8 cellular contexts compared by ENCODE assay signal in the genomic region with DNA sequence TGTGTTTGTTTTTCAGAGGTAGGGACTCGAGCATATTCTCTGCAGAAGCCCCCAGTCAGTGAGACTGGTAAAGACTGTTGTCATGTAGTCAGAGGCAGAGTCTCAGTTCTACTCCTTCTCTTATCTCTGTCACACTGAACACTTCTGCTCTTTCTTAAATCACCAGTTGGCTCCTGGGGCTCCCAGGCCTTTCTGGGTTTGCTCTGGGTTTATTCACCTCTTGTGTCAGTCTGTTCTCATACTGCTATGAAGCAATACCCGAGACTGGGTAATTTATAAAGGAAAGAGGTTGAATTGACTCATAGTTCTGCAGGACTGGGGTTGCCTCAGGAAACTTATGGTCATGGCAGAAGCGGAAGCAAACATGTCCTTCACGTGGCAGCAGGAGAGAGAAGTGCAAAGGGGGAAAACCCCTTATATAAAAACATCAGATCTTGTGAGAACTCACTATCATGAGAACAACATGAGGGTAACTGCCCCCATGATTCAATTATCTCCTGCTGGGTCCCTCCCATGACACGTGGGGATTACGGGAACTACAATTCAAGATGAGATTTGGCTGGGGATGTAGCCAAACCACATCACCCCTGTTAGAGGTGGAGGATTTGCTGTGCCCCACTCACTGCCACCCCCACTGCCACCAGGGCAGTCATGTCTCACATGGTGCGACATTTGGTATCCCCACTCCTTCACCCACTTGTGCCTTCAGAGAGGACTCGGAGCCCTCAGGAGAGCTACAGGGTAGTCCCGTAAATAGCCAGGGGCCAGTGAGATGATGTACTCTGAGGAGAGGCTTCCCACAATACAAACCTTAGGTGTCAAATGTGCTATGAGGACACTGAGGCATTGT. TPM values are rescaled to one million over a fixed set of nuclear protein-coding genes. Genes with fewer than 3 reads are reported as not detected.
DNase-seq lines count a peak whose midpoint lies in the region; ATAC-seq and TF ChIP-seq lines count a peak whose summit lies in the region.

No MANE protein-coding gene starts in this region.

- H3K27ac ChIP-seq in neural progenitor cell: no peak overlapping the region
- no peak overlapping the region for H3K27ac ChIP-seq in GM23338 (ENCODE audit: low read depth)

- ATAC-seq in GM18520 (IDR thresholded peaks at IDR 0.05; ENCODE audit: unreplicated experiment) (peak; percentile 56), HG02943 (IDR thresholded peaks at IDR 0.05; ENCODE audit: low read depth, unreplicated experiment) (peak; percentile 78), GM23338 (no peak)

- peak overlapping the region; percentile 29 for H3K27ac Mint-ChIP-seq in neural progenitor cell
- H3K27ac Mint-ChIP-seq in GM23338: no peak overlapping the region

- H3K4me2 ChIP-seq in neural progenitor cell (no peak overlapping the region), GM23338 (no peak overlapping the region)

- H3K36me3 Mint-ChIP-seq in neural progenitor cell: no peaks in the 10 kb centered on the region
- H3K36me3 Mint-ChIP-seq in GM23338 (ENCODE audit: low read depth): peaks cover 6% of the 10 kb centered on the region; the same call in 1 of the 3 replicates

- no peak for TF ChIP-seq CTCF in neural progenitor cell (IDR thresholded peaks at IDR 0.05)
- no peak for TF ChIP-seq CTCF in GM23338 (conservative IDR thresholded peaks at IDR 0.05; ENCODE audit: low read depth in 2 of 2)

- H3F3A ChIP-seq in neural progenitor cell (ENCODE audit: low read depth) (no peaks in the 10 kb centered on the region), GM23338 (replicated peaks; ENCODE audit: low read depth) (no peaks in the 10 kb centered on the region)

- no peaks in the 10 kb centered on the region for H3K9me3 ChIP-seq in adipocyte (ENCODE audit: control insufficient read depth, low read length)
- H3K9me3 ChIP-seq in neural progenitor cell (ENCODE audit: low read depth): no peaks in the 10 kb centered on the region

- DNase-seq in T follicular helper cell (ENCODE audit: low read depth) (peak; percentile 50), adipocyte (ENCODE audit: low read depth) (peak; percentile 82), neural progenitor cell (ENCODE audit: low spot score) (no peak), GM23338 (ENCODE audit: low spot score) (no peak), NCI-H1105 (lab: John Stamatoyannopoulos, UW) (no peak), NCI-H187 (lab: John Stamatoyannopoulos, UW) (no peak)

- peaks cover 13% of the 10 kb centered on the region for H3K9me2 ChIP-seq in GM23338 (ENCODE audit: insufficient read depth)

- peaks cover 41% of the 10 kb centered on the region for H3K4me1 ChIP-seq in adipocyte (ENCODE audit: control insufficient read depth, insufficient read depth, low read length)
- no peaks in the 10 kb centered on the region for H3K4me1 ChIP-seq in neural progenitor cell
- no peaks in the 10 kb centered on the region for H3K4me1 ChIP-seq in GM23338 (ENCODE audit: insufficient read depth)

- no peaks in the 10 kb centered on the region for H4K20me1 ChIP-seq in neural progenitor cell (ENCODE audit: low read depth)
- no peaks in the 10 kb centered on the region for H4K20me1 ChIP-seq in GM23338 (replicated peaks; ENCODE audit: insufficient read depth)

- H3K9ac ChIP-seq in adipocyte (ENCODE audit: low read length): peak overlapping the region; percentile 18
- H3K9ac ChIP-seq in neural progenitor cell: no peak overlapping the region

- H3K9me3 Mint-ChIP-seq in neural progenitor cell: no peaks in the 10 kb centered on the region
- no peaks in the 10 kb centered on the region for H3K9me3 Mint-ChIP-seq in GM23338

- H3K4me3 Mint-ChIP-seq in neural progenitor cell: no peak overlapping the region
- no peak overlapping the region for H3K4me3 Mint-ChIP-seq in GM23338

- H3K79me2 ChIP-seq in neural progenitor cell (ENCODE audit: low read depth) (no peaks in the 10 kb centered on the region), GM23338 (replicated peaks; ENCODE audit: insufficient read depth) (no peaks in the 10 kb centered on the region)

- H3K4me3 ChIP-seq in adipocyte (ENCODE audit: low read length) (no peak overlapping the region), neural progenitor cell (no peak overlapping the region), GM23338 (no peak overlapping the region)

- no peak overlapping the region for H2AFZ ChIP-seq in neural progenitor cell (replicated peaks)
- H2AFZ ChIP-seq in GM23338: no peak overlapping the region; the same call in 1 of the 2 replicates

- H3K27me3 ChIP-seq in adipocyte (replicated peaks; ENCODE audit: control insufficient read depth, insufficient read depth, low read length) (no peaks in the 10 kb centered on the region), neural progenitor cell (no peaks in the 10 kb centered on the region), GM23338 (ENCODE audit: insufficient read depth) (no peaks in the 10 kb centered on the region)

- H3K4me1 Mint-ChIP-seq in neural progenitor cell: peaks cover 13% of the 10 kb centered on the region
- H3K4me1 Mint-ChIP-seq in GM23338: peaks cover 22% of the 10 kb centered on the region

- peaks cover 3% of the 10 kb centered on the region for H3K27me3 Mint-ChIP-seq in neural progenitor cell (ENCODE audit: insufficient read depth, low read depth)
- H3K27me3 Mint-ChIP-seq in GM23338 (ENCODE audit: insufficient read depth, low read depth, poor library complexity): no peaks in the 10 kb centered on the region

- H3K36me3 ChIP-seq in adipocyte (ENCODE audit: control insufficient read depth, insufficient read depth, low read length, severe bottlenecking) (no peaks in the 10 kb centered on the region), neural progenitor cell (no peaks in the 10 kb centered on the region), GM23338 (ENCODE audit: insufficient read depth) (no peaks in the 10 kb centered on the region)

TF ChIP-seq in GM23338, 12 proteins besides CTCF, POLR2A, EP300 and RAD21 (continues in another document):
- TF ChIP-seq, protein P1, sequence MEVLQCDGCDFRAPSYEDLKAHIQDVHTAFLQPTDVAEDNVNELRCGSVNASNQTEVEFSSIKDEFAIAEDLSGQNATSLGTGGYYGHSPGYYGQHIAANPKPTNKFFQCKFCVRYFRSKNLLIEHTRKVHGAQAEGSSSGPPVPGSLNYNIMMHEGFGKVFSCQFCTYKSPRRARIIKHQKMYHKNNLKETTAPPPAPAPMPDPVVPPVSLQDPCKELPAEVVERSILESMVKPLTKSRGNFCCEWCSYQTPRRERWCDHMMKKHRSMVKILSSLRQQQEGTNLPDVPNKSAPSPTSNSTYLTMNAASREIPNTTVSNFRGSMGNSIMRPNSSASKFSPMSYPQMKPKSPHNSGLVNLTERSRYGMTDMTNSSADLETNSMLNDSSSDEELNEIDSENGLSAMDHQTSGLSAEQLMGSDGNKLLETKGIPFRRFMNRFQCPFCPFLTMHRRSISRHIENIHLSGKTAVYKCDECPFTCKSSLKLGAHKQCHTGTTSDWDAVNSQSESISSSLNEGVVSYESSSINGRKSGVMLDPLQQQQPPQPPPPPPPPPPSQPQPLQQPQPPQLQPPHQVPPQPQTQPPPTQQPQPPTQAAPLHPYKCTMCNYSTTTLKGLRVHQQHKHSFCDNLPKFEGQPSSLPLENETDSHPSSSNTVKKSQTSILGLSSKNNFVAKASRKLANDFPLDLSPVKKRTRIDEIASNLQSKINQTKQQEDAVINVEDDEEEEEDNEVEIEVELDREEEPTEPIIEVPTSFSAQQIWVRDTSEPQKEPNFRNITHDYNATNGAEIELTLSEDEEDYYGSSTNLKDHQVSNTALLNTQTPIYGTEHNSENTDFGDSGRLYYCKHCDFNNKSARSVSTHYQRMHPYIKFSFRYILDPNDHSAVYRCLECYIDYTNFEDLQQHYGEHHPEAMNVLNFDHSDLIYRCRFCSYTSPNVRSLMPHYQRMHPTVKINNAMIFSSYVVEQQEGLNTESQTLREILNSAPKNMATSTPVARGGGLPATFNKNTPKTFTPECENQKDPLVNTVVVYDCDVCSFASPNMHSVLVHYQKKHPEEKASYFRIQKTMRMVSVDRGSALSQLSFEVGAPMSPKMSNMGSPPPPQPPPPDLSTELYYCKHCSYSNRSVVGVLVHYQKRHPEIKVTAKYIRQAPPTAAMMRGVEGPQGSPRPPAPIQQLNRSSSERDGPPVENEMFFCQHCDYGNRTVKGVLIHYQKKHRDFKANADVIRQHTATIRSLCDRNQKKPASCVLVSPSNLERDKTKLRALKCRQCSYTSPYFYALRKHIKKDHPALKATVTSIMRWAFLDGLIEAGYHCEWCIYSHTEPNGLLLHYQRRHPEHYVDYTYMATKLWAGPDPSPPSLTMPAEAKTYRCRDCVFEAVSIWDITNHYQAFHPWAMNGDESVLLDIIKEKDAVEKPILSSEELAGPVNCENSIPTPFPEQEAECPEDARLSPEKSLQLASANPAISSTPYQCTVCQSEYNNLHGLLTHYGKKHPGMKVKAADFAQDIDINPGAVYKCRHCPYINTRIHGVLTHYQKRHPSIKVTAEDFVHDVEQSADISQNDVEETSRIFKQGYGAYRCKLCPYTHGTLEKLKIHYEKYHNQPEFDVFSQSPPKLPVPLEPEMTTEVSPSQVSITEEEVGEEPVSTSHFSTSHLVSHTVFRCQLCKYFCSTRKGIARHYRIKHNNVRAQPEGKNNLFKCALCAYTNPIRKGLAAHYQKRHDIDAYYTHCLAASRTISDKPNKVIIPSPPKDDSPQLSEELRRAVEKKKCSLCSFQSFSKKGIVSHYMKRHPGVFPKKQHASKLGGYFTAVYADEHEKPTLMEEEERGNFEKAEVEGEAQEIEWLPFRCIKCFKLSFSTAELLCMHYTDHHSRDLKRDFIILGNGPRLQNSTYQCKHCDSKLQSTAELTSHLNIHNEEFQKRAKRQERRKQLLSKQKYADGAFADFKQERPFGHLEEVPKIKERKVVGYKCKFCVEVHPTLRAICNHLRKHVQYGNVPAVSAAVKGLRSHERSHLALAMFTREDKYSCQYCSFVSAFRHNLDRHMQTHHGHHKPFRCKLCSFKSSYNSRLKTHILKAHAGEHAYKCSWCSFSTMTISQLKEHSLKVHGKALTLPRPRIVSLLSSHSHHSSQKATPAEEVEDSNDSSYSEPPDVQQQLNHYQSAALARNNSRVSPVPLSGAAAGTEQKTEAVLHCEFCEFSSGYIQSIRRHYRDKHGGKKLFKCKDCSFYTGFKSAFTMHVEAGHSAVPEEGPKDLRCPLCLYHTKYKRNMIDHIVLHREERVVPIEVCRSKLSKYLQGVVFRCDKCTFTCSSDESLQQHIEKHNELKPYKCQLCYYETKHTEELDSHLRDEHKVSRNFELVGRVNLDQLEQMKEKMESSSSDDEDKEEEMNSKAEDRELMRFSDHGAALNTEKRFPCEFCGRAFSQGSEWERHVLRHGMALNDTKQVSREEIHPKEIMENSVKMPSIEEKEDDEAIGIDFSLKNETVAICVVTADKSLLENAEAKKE (CRISPR knock-in tag; IDR thresholded peaks at IDR 0.05): no peak

RNA-seq across cellular contexts. Expression of gene CDC42EP3, which starts 35.9 kb away (rescaled TPM):
- total RNA-seq in neural progenitor cell (ENCODE audit: low replicate concordance): 19.7 and 21.2 TPM in 2 replicates
- total RNA-seq in GM23338 (2014; rRNA removed; shearing (Covaris generic)): 23.2 and 31.4 TPM in 2 replicates
- 22.9 and 31.4 TPM in 2 replicates for polyA plus RNA-seq in GM23338 (2016; fragmentation: Nextera tagmentation; extraction: Ambion mirVana)

Comparison
In these comparisons a context has a peak if more than half of its experiments do, and no peak if none do; other contexts are left out.
1. DNase-seq: peak in T follicular helper cell (single experiment) and adipocyte (single experiment); none in neural progenitor cell (single experiment), GM23338 (single experiment), NCI-H1105 (single experiment) and NCI-H187 (0 of 2).